ENCODE assay signal across 8 cellular contexts in the genomic region with DNA sequence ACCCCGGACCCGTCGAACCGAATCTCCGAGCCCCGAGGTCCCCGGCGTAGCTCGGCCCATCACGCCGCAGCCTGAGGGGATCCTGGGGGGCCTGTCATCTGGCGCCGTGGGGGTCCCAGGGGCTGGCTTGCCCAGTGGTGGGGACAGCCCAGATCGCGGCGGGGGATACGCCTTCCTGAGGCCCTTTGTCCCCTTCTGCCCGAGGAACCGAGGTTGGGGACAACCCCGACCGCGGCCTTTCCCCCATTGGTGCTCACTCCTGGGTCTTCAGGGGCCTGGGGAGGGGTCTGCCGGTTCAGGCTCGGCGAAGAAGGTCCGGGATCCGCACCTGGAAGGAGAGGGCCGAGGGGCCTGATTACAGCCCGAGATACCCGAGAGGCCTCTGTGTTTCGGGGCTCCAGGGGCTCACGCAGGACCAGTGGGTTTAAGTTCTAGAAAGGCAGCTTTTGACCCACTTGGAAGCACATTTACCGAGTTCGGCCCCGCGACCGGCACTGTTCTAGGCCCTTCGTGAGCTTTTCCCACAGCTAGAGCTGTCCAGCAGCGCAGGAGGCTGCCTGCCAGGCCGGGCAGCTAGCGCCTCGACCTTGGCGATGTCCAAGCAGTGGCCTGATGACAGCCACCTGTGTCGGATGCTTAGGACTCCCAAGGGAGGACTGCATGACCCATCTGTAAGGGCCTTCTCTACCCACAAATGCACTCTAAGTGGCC.
DNase-seq lines count a peak whose midpoint lies in the region; ATAC-seq lines count a peak whose summit lies in the region.

No MANE protein-coding gene starts in this region.

- H3K27me3 ChIP-seq in stomach smooth muscle (ENCODE audit: control insufficient read depth in 1 of 2, insufficient read depth in 2 of 2, low read length in 2 of 2) = no peaks in the 10 kb centered on the region

- no peaks in the 10 kb centered on the region for H3K9me3 ChIP-seq in stomach smooth muscle (ENCODE audit: control insufficient read depth in 2 of 2, low read length in 2 of 2)

- peak overlapping the region; percentile 91 for H3K27ac ChIP-seq in stomach smooth muscle (ENCODE audit: low read length)

- H3K9ac ChIP-seq in stomach smooth muscle (ENCODE audit: low read length in 2 of 2) = peak overlapping the region; percentile 89 to 90

- H3K4me3 ChIP-seq in stomach smooth muscle (ENCODE audit: low read length in 2 of 2) = peak overlapping the region; percentile 81 to 92

- peak; percentile 17 for DNase-seq in activated naive CD4-positive, alpha-beta T cell treated with Interleukin-2 at 50 U/mL for 16 hours
- no peak for DNase-seq in activated naive CD4-positive, alpha-beta T cell treated with anti-CD3 and anti-CD28 coated beads, Interleukin-2, amount 50 U/mL, for 16 hours
- DNase-seq in amniotic epithelial cell (ENCODE audit: low read depth) (peak; percentile 12), iPS-NIHi11 (ENCODE audit: low spot score) (peak; percentile 28), NCI-H1436 treated with DMSO at 0.1 percent for 48 hours (lab: John Stamatoyannopoulos, UW) (no peak)

- peak; percentile 9 for ATAC-seq in HG03442 (IDR thresholded peaks at IDR 0.05; ENCODE audit: unreplicated experiment)
- no peak for ATAC-seq in HG03457 (IDR thresholded peaks at IDR 0.05; ENCODE audit: unreplicated experiment)

- H3K36me3 ChIP-seq in stomach smooth muscle (ENCODE audit: control insufficient read depth in 2 of 2, insufficient read depth in 2 of 2, low read length in 2 of 2) = no peaks in the 10 kb centered on the region

- peaks cover 52% of the 10 kb centered on the region for H3K4me1 ChIP-seq in stomach smooth muscle (ENCODE audit: control insufficient read depth, insufficient read depth, low read length)

Comparison
In these comparisons a context has a peak if more than half of its experiments do, and no peak if none do; other contexts are left out.
1. DNase-seq: peak in activated naive CD4-positive, alpha-beta T cell treated with Interleukin-2 at 50 U/mL for 16 hours (single experiment), amniotic epithelial cell (single experiment) and iPS-NIHi11 (single experiment); none in activated naive CD4-positive, alpha-beta T cell treated with anti-CD3 and anti-CD28 coated beads, Interleukin-2, amount 50 U/mL, for 16 hours (single experiment) and NCI-H1436 treated with DMSO at 0.1 percent for 48 hours (single experiment).